In genomic region chr2:36708119-36708741, GRCh38 we compare ENCODE assay signal across 14 cellular contexts. TPM values are rescaled to one million over a fixed set of nuclear protein-coding genes. Genes with fewer than 3 reads are reported as not detected.
A peak's percentile ranks its signal among the peaks of the same experiment; 100 is the strongest.
DNase-seq lines count a peak whose midpoint lies in the region; ATAC-seq, FAIRE-seq and TF ChIP-seq lines count a peak whose summit lies in the region.
"Had no signal": no experiment of that assay in that cellular context is flagged by ENCODE, and none has a peak within 500 bp of the region (broad histone marks: within the 10 kb centered on the region; RNA-seq: fewer than 3 reads in every experiment).

No MANE protein-coding gene starts in this region.

- 67 to 80% methylated on average over 8 of the region's 8 CpGs for WGBS in sigmoid colon, 2 donors

- TF ChIP-seq CTCF in bronchial epithelial cell (IDR thresholded peaks at IDR 0.05; ENCODE audit: insufficient read depth, low read length, severe bottlenecking) (no peak), sigmoid colon (IDR thresholded peaks at IDR 0.05) (no peak)

- ATAC-seq in Right ventricle myocardium inferior, result peak; percentile 50
- ATAC-seq: mucosa of descending colon had no signal

- no peaks in the 10 kb centered on the region for H3K4me1 ChIP-seq in sigmoid colon

- H3K27ac ChIP-seq in sigmoid colon, result peak overlapping the region in 1 of 4 donors; percentile 65
- H3K27ac ChIP-seq: thoracic aorta had no signal

- no peak for FAIRE-seq in bronchial epithelial cell (lab: Jason Lieb, UNC)

- no peak for TF ChIP-seq POLR2A in sigmoid colon (IDR thresholded peaks at IDR 0.05)

- H3K36me3 ChIP-seq in bronchial epithelial cell (ENCODE audit: control insufficient read depth, insufficient read depth, low read length), result no peaks in the 10 kb centered on the region
- H3K36me3 ChIP-seq in sigmoid colon, result no peaks in the 10 kb centered on the region
- H3K36me3 ChIP-seq: thoracic aorta had no signal

- H3K4me3 ChIP-seq in bronchial epithelial cell (ENCODE audit: low read depth, low read length) (no peak overlapping the region), sigmoid colon (no peak overlapping the region)
- H3K4me3 ChIP-seq: mucosa of descending colon, thoracic aorta had no signal

- H3K27me3 ChIP-seq in bronchial epithelial cell (ENCODE audit: control insufficient read depth, insufficient read depth, low read length) (no peaks in the 10 kb centered on the region), sigmoid colon (no peaks in the 10 kb centered on the region)

- DNase-seq in Right ventricle myocardium inferior (ENCODE audit: missing footprints) (no peak), cardiac septum (ENCODE audit: low spot score) (no peak), bronchial epithelial cell (ENCODE audit: low read depth) (peak; percentile 29), islet precursor cell (peak; percentile 62), occipital lobe (lab: John Stamatoyannopoulos, UW) (no peak), NCI-H446 treated with DMSO at 0.1 percent for 48 hours (lab: John Stamatoyannopoulos, UW) (no peak), sigmoid colon (no peak)
- DNase-seq in activated CD4-positive, CD25-positive, alpha-beta regulatory T cell (lab: John Stamatoyannopoulos, UW), result no peak
- DNase-seq: activated CD4-positive, alpha-beta T cell treated with anti-CD3 and anti-CD28 coated beads, Interleukin-2, amount 50 U/mL, for 4 hours; mucosa of descending colon; NCI-H146; SHP77 had no signal

- intact Hi-C loops in Right ventricle myocardium inferior (cut with DNase I), result no loop called here
- intact Hi-C loops in cardiac septum (cut with DNase I), result no loop called here
- intact Hi-C loops in sigmoid colon (cut with DNase I), result no loop called here

- no peak for TF ChIP-seq EP300 in sigmoid colon (IDR thresholded peaks at IDR 0.05)

- H3K9me3 ChIP-seq in sigmoid colon, result peaks cover 0 to 3% (median 1%) of the 10 kb centered on the region in 4 donors
- H3K9me3 ChIP-seq: thoracic aorta had no signal

RNA-seq across cellular contexts. Expression of gene VIT, which starts 11.7 kb away (rescaled TPM):
- 21.6 TPM for total RNA-seq in Right ventricle myocardium inferior
- 2.6 TPM for total RNA-seq in cardiac septum
- total RNA-seq in bronchial epithelial cell, result not detected in 2 replicates
- not detected for total RNA-seq in occipital lobe
- 10 to 100 TPM in 3 of 4 donors, 1 to 10 TPM in 1; 4.8 to 16.5 (median 14.1) TPM for total RNA-seq in sigmoid colon
- 1 to 10 TPM in 2 of 3 donors, not detected in 1; 1.1 to 6.0 TPM for polyA plus RNA-seq in sigmoid colon
- polyA plus RNA-seq: AG04450 had no signal

Comparison
In these comparisons a context has a peak if more than half of its experiments do, and no peak if none do; other contexts are left out.
1. DNase-seq: peak in bronchial epithelial cell (single experiment) and islet precursor cell (single experiment); none in Right ventricle myocardium inferior (single experiment), cardiac septum (single experiment), occipital lobe (single experiment), NCI-H446 treated with DMSO at 0.1 percent for 48 hours (single experiment), sigmoid colon (single experiment) and activated CD4-positive, CD25-positive, alpha-beta regulatory T cell (0 of 4).